Comparison of ENCODE assay signal across 7 cellular contexts in genomic region chr5:131312235-131312772, GRCh38. TPM values are rescaled to one million over a fixed set of nuclear protein-coding genes. Genes with fewer than 3 reads are reported as not detected.
DNase-seq lines count a peak whose midpoint lies in the region; ATAC-seq and TF ChIP-seq lines count a peak whose summit lies in the region.
"Not testable (repeated sequence)": the region's sequence is repeated elsewhere in the genome, so short reads cannot be mapped to it uniquely, and the experiment has no call there.

No MANE protein-coding gene starts in this region.

- not testable (repeated sequence) for H3K9me3 Mint-ChIP-seq in activated CD4-positive, alpha-beta T cell treated with anti-CD3 and anti-CD28 coated beads for 36 hours (ENCODE audit: low read depth); dendritic cell treated with granulocyte-macrophage colony-stimulating factor and Interleukin-4, amounts not matched to agents 40 ng/mL and 50 ng/mL, for 4 days

- H2AFZ ChIP-seq in DND-41 (ENCODE audit: low read depth, low read length), result not testable (repeated sequence)

- H3K4me1 ChIP-seq in DND-41 (ENCODE audit: insufficient read depth, low read length), result not testable (repeated sequence)
- H3K4me1 ChIP-seq in lower lobe of right lung, result peaks cover 18% of the 10 kb centered on the region

- not testable (repeated sequence) for H3K27me3 Mint-ChIP-seq in activated CD4-positive, alpha-beta T cell treated with anti-CD3 and anti-CD28 coated beads for 36 hours; dendritic cell treated with granulocyte-macrophage colony-stimulating factor and Interleukin-4, amounts not matched to agents 40 ng/mL and 50 ng/mL, for 4 days

- CTCF ChIA-PET in activated CD4-positive, alpha-beta T cell treated with anti-CD3 and anti-CD28 coated beads for 36 hours (lab: Charles Lee), result interaction anchor here (0.6 to 1.2 kb wide), 2 partner anchors 62 to 71 kb away, joined by 3 read pairs; no protein-coding TSS in a partner anchor

- intact Hi-C loops in activated CD4-positive, alpha-beta T cell treated with anti-CD3 and anti-CD28 coated beads for 36 hours (cut with DNase I, micrococcal nuclease); dendritic cell treated with granulocyte-macrophage colony-stimulating factor and Interleukin-4, amounts not matched to agents 40 ng/mL and 50 ng/mL, for 4 days (cut with micrococcal nuclease); lower lobe of right lung (cut with DNase I): not testable (repeated sequence)

- H3K4me1 Mint-ChIP-seq in activated CD4-positive, alpha-beta T cell treated with anti-CD3 and anti-CD28 coated beads for 36 hours, result peaks cover 75% of the 10 kb centered on the region
- H3K4me1 Mint-ChIP-seq in dendritic cell treated with granulocyte-macrophage colony-stimulating factor and Interleukin-4, amounts not matched to agents 40 ng/mL and 50 ng/mL, for 4 days (ENCODE audit: low read depth), result peaks cover 56% of the 10 kb centered on the region

- H3K36me3 Mint-ChIP-seq in activated CD4-positive, alpha-beta T cell treated with anti-CD3 and anti-CD28 coated beads for 36 hours (ENCODE audit: low read depth), result peaks cover 21% of the 10 kb centered on the region
- H3K36me3 Mint-ChIP-seq in dendritic cell treated with granulocyte-macrophage colony-stimulating factor and Interleukin-4, amounts not matched to agents 40 ng/mL and 50 ng/mL, for 4 days (ENCODE audit: low read depth), result peaks cover 13% of the 10 kb centered on the region

- peaks cover 29% of the 10 kb centered on the region for H4K20me1 ChIP-seq in DND-41 (ENCODE audit: insufficient read depth, low read length)

- H3K79me2 ChIP-seq in DND-41 (ENCODE audit: insufficient read depth, low read length), result peaks cover 56% of the 10 kb centered on the region

- DNase-seq in DND-41 (peak; percentile 61), NCI-H69 (lab: John Stamatoyannopoulos, UW) (peak; percentile 28), lower lobe of right lung (peak; percentile 56)
- peak; percentile 54 for DNase-seq in activated CD4-positive, alpha-beta T cell treated with anti-CD3 and anti-CD28 coated beads for 36 hours
- DNase-seq in activated effector memory CD4-positive, alpha-beta T cell treated with Interleukin-2 at 50 U/mL for 16 hours, result peak; percentile 51

- not testable (repeated sequence) for H3K4me3 ChIP-seq in DND-41 (ENCODE audit: low read depth in 1 of 2, low read length in 2 of 2); lower lobe of right lung
- peak overlapping the region in 6 of 7 experiments; percentile 5 to 35 (median 20) for H3K4me3 ChIP-seq in skin epidermis

- H3K27ac ChIP-seq in DND-41 (ENCODE audit: low read length); lower lobe of right lung: not testable (repeated sequence)
- H3K27ac ChIP-seq in skin epidermis, result peak overlapping the region in 2 of 21 experiments; percentile 22 to 29

- POLR2A ChIA-PET in activated CD4-positive, alpha-beta T cell treated with anti-CD3 and anti-CD28 coated beads for 36 hours (lab: Charles Lee), result not testable (repeated sequence)

- not testable (repeated sequence) for H3K27me3 ChIP-seq in DND-41 (ENCODE audit: insufficient read depth, low read length, poor library complexity); lower lobe of right lung (ENCODE audit: low read depth)

- not testable (repeated sequence) for H3K9me3 ChIP-seq in DND-41 (ENCODE audit: insufficient read depth, low read length, severe bottlenecking); lower lobe of right lung

- H3K27ac Mint-ChIP-seq in activated CD4-positive, alpha-beta T cell treated with anti-CD3 and anti-CD28 coated beads for 36 hours, result peak overlapping the region; percentile 33
- H3K27ac Mint-ChIP-seq in dendritic cell treated with granulocyte-macrophage colony-stimulating factor and Interleukin-4, amounts not matched to agents 40 ng/mL and 50 ng/mL, for 4 days, result peak overlapping the region; percentile 20

- ATAC-seq in DND-41 (ENCODE audit: insufficient read depth, low read depth); activated CD4-positive, alpha-beta T cell treated with anti-CD3 and anti-CD28 coated beads for 36 hours; lower lobe of right lung: not testable (repeated sequence)

- H3K4me2 ChIP-seq in DND-41 (ENCODE audit: insufficient read depth, low read length), result not testable (repeated sequence)

- H3K36me3 ChIP-seq in DND-41 (ENCODE audit: insufficient read depth, low read length), result peaks cover 22% of the 10 kb centered on the region; the same call in 1 of the 2 replicates
- H3K36me3 ChIP-seq in lower lobe of right lung, result not testable (repeated sequence)

- not testable (repeated sequence) for H3K9ac ChIP-seq in DND-41 (ENCODE audit: low read depth, low read length)

- not testable (repeated sequence) for TF ChIP-seq CTCF in DND-41 (IDR thresholded peaks at IDR 0.05; ENCODE audit: borderline replicate concordance, extremely low read depth, low read length, poor library complexity, severe bottlenecking); lower lobe of right lung (IDR thresholded peaks at IDR 0.05)

- peak overlapping the region; percentile 63 for H3K4me3 Mint-ChIP-seq in activated CD4-positive, alpha-beta T cell treated with anti-CD3 and anti-CD28 coated beads for 36 hours
- H3K4me3 Mint-ChIP-seq in dendritic cell treated with granulocyte-macrophage colony-stimulating factor and Interleukin-4, amounts not matched to agents 40 ng/mL and 50 ng/mL, for 4 days, result not testable (repeated sequence)

RNA-seq across cellular contexts. Expression of gene CDC42SE2, which starts 48.5 kb away (rescaled TPM):
- 10 to 100 TPM; 68.3 to 99.6 TPM for total RNA-seq in activated CD4-positive, alpha-beta T cell treated with anti-CD3 and anti-CD28 coated beads for 36 hours
- 38.7 TPM for total RNA-seq in lower lobe of right lung
